ENCODE assay signal across 19 cellular contexts in the genomic region with DNA sequence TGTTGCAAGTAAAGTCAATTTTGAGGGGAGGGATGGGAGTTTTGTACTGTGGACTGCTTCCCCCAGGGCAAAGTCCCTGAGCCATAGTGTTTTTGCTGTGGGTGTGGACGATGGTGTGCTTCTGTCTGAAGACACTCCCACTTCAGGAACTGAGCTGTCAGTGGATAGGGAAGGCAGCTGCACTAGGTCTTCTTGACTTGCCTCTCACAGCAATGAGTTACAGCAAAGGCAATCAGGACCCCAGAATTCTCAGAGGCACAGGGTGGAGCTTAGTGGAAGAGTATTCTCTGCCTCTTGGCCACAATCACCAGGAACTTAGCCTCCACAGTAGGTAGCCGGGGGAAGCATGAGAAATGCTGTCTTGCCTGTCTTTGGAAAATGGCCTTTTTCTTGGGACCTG.
"Had no signal": no experiment of that assay in that cellular context is flagged by ENCODE, and none has a peak within 500 bp of the region (broad histone marks: within the 10 kb centered on the region; RNA-seq: fewer than 3 reads in every experiment).

No MANE protein-coding gene starts in this region.

- H3K4me1 Mint-ChIP-seq: activated CD4-positive, alpha-beta memory T cell treated with anti-CD3 and anti-CD28 coated beads, Interleukin-2, amount 10 ng/mL, durations not matched to agents 7 days and 5 days; neural crest cell had no signal

- H3K4me3 ChIP-seq: skin epidermis had no signal

- H3K36me3 Mint-ChIP-seq: activated naive CD4-positive, alpha-beta T cell treated with anti-CD3 and anti-CD28 coated beads, Interleukin-2, amount 50 U/mL, for 72 hours; mesothelial cell of epicardium; type B pancreatic cell had no signal

- H3K4me1 ChIP-seq: parathyroid adenoma had no signal

- H3K4me3 Mint-ChIP-seq: activated CD4-positive, alpha-beta memory T cell treated with anti-CD3 and anti-CD28 coated beads, Interleukin-2, amount 10 ng/mL, durations not matched to agents 7 days and 5 days; activated T-cell treated with anti-CD3 and anti-CD28 coated beads, Interleukin-2, amount 50 U/mL, for 4 hours; mesothelial cell of epicardium; neural crest cell; type B pancreatic cell had no signal

- DNase-seq: activated CD4-positive, alpha-beta memory T cell treated with anti-CD3 and anti-CD28 coated beads, Interleukin-2, amount 10 ng/mL, durations not matched to agents 7 days and 5 days; activated CD4-positive, alpha-beta T cell treated with anti-CD3 and anti-CD28 coated beads for 4 hours; activated gamma-delta T cell; activated T-cell treated with anti-CD3 and anti-CD28 coated beads, Interleukin-2, amount 50 U/mL, for 4 hours; amniotic stem cell; hippocampal formation; kidney glomerular epithelial cell; stimulated activated CD4-positive, alpha-beta T cell treated with anti-CD3 and anti-CD28 coated beads, Interleukin-4, amount 100 ng/mL, for 4 hours; stimulated activated CD8-positive, alpha-beta memory T cell treated with anti-CD3 and anti-CD28 coated beads, Interleukin-4, amount 100 ng/mL, for 48 hours; stimulated activated naive CD4-positive, alpha-beta T cell treated with Interleukin-2 at 50 U/mL for 16 hours; substantia nigra; T-helper 1 cell; WERI-Rb-1 had no signal

- ATAC-seq: activated naive CD4-positive, alpha-beta T cell treated with anti-CD3 and anti-CD28 coated beads, Interleukin-2, amount 50 U/mL, for 72 hours had no signal

- H3K27ac ChIP-seq: parathyroid adenoma, skin epidermis, WERI-Rb-1 had no signal

- H3K36me3 ChIP-seq: WERI-Rb-1 had no signal

- H3K27ac Mint-ChIP-seq: activated CD4-positive, alpha-beta memory T cell treated with anti-CD3 and anti-CD28 coated beads, Interleukin-2, amount 10 ng/mL, durations not matched to agents 7 days and 5 days; activated naive CD4-positive, alpha-beta T cell treated with anti-CD3 and anti-CD28 coated beads, Interleukin-2, amount 50 U/mL, for 72 hours; mesothelial cell of epicardium; type B pancreatic cell had no signal

- H3K27me3 Mint-ChIP-seq: activated CD4-positive, alpha-beta memory T cell treated with anti-CD3 and anti-CD28 coated beads, Interleukin-2, amount 10 ng/mL, durations not matched to agents 7 days and 5 days; type B pancreatic cell had no signal
